In the genomic region with DNA sequence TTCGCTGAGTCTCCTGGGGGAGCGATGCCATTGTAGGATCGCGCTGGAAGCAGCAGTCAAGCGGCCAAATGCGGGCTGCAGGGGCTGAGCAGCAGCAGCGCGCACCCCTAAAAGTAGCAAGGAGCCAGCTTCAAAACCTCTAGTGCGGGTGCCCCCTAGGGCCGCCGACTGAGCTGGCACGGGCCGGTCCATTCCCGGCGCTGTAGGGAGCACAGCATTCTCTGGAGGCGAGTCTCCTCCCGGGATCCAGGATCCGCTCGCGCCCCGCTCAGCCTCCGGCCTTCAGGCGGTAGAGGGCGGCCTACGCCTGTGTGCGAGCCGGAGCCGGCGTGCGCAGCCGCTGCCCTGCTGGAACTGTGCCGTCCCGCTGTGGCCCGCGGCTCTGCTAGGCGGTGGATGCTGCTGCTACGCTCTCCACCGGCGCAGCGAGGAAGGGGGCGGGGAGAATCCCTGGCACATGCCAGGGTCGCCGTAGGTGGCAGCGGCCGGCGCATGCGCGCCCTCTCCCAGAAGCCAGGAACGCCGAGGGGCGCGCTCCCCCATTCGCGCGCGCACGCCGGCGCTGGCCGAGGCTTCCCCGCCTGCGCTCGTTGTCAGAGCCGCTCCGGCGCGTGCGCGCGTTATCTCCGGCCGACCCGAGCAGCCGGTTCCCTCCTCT, we compare ENCODE assay signal across 8 cellular contexts.
DNase-seq lines count a peak whose midpoint lies in the region; ATAC-seq lines count a peak whose summit lies in the region.

FUT8 (plus strand) TSS at position 542 of the 658 bp plus-strand sequence. CDS start 148,834 bp downstream, outside the sequence.

- DNase-seq in AML-193 (lab: John Stamatoyannopoulos, UW) (peak; percentile 87), NCI-H345 treated with DMSO at 0.1 percent for 48 hours (lab: John Stamatoyannopoulos, UW; ENCODE audit: unreplicated experiment) (peak; percentile 95), inferior parietal cortex (ENCODE audit: extremely low spot score) (peak; percentile 90)
- peak; percentile 84 for DNase-seq in activated CD4-positive, CD25-positive, alpha-beta regulatory T cell treated with anti-CD3 and anti-CD28 coated beads, Interleukin-2, amount 50 U/mL, for 16 hours (ENCODE audit: low read depth, low spot score)
- peak; percentile 93 for DNase-seq in central memory CD4-positive, alpha-beta T cell
- DNase-seq in stimulated activated CD4-positive, alpha-beta T cell treated with anti-CD3 and anti-CD28 coated beads, Interleukin-12 subunit alpha, Interleukin-12 subunit beta, amount 100 ng/mL, for 24 hours (ENCODE audit: low read depth in 2 of 2) = peak; percentile 88 to 91

- ATAC-seq in GM19035 (IDR thresholded peaks at IDR 0.05; ENCODE audit: unreplicated experiment) (peak; percentile 68), HG03342 (IDR thresholded peaks at IDR 0.05; ENCODE audit: unreplicated experiment) (peak; percentile 65)

Comparison
In these comparisons a context has a peak if more than half of its experiments do, and no peak if none do; other contexts are left out.
1. Peak in every context shown above with its lines: DNase-seq and ATAC-seq.